8 cellular contexts compared by ENCODE assay signal in genomic region chr16:2009302-2009711, GRCh38. TPM values are rescaled to one million over a fixed set of nuclear protein-coding genes. Genes with fewer than 3 reads are reported as not detected.
DNase-seq lines count a peak whose midpoint lies in the region; ATAC-seq, FAIRE-seq and TF ChIP-seq lines count a peak whose summit lies in the region.

No MANE protein-coding gene starts in this region.

- H3K4me1 ChIP-seq in PC-9 (replicated peaks; ENCODE audit: insufficient read depth) (peaks cover 21% of the 10 kb centered on the region), neuron (ENCODE audit: insufficient read depth, low read length) (peaks cover 46% of the 10 kb centered on the region)

- no peaks in the 10 kb centered on the region for H3K27me3 ChIP-seq in PC-9 (ENCODE audit: insufficient read depth, low read depth)
- H3K27me3 ChIP-seq in neuron (ENCODE audit: insufficient read depth, low read length), result no peaks in the 10 kb centered on the region

- H3K36me3 ChIP-seq in PC-9 (ENCODE audit: low read depth), result no peaks in the 10 kb centered on the region
- H3K36me3 ChIP-seq in neuron (ENCODE audit: insufficient read depth, low read length), result peaks cover 3% of the 10 kb centered on the region

- peak overlapping the region; percentile 95 for H3K4me2 ChIP-seq in PC-9

- no peak for TF ChIP-seq CTCF in HFF-Myc (IDR thresholded peaks at IDR 0.05; ENCODE audit: low read depth, low read length, missing control alignments)
- TF ChIP-seq CTCF in PC-9 (conservative IDR thresholded peaks at IDR 0.05), result no peak
- no peak for TF ChIP-seq CTCF in epithelial cell of esophagus (IDR thresholded peaks at IDR 0.05; ENCODE audit: insufficient read depth, low read depth, low read length, missing control alignments)
- no peak for TF ChIP-seq CTCF in GM10248 (IDR thresholded peaks at IDR 0.05; ENCODE audit: control extremely low read depth, extremely low read depth, low read depth, missing control alignments)

- H3K4me3 ChIP-seq in HFF-Myc (replicated peaks; ENCODE audit: low read depth, low read length) (peak overlapping the region; percentile 69), PC-9 (peak overlapping the region; percentile 88), epithelial cell of esophagus (ENCODE audit: low read length) (peak overlapping the region; percentile 85), neuron (ENCODE audit: low read length) (peak overlapping the region; percentile 92)

- no TSS peak for BruUV-seq in PC-9 (replicated peaks; lab: Mats Ljungman, UMichigan)

- no peaks in the 10 kb centered on the region for H3K9me2 ChIP-seq in PC-9 (ENCODE audit: insufficient read depth)

- DNase-seq in GM12892 (ENCODE audit: insufficient read length) (peak; percentile 61), HFF-Myc (ENCODE audit: extremely low read depth, low read depth) (no peak), PC-9 (no peak), epithelial cell of esophagus (ENCODE audit: low read depth) (no peak), GM10248 (ENCODE audit: extremely low spot score) (no peak), 8988T (no peak)

- H3K9me3 ChIP-seq in PC-9 (ENCODE audit: insufficient read depth, low read depth), result no peaks in the 10 kb centered on the region
- H3K9me3 ChIP-seq in neuron (ENCODE audit: low read length), result no peaks in the 10 kb centered on the region

- intact Hi-C loops in PC-9 (cut with micrococcal nuclease; ENCODE audit: unreplicated experiment), result loop anchor here (2.0 to 10.0 kb wide), 2 partner anchors 25 to 245 kb away; partner anchors contain the start of genes ECI1 and GFER

- no peak for TF ChIP-seq POLR2A in GM12892 (IDR thresholded peaks at IDR 0.05; ENCODE audit: low read depth, low read length)

- H4K20me1 ChIP-seq in PC-9 (ENCODE audit: insufficient read depth), result peaks cover 36% of the 10 kb centered on the region

- H3K27ac ChIP-seq in PC-9, result 0 out of 2 replicates have a peak overlapping the region, but pooled peaks have one; percentile 13

- ATAC-seq in GM18873 (IDR thresholded peaks at IDR 0.05; ENCODE audit: low FRiP score, unreplicated experiment), result no peak

- FAIRE-seq in GM12892 (lab: Jason Lieb, UNC), result no peak

- H2AFZ ChIP-seq in PC-9 (peak overlapping the region; percentile 71; the same call in 1 of the 2 replicates), neuron (ENCODE audit: low read depth, low read length) (no peak overlapping the region)

- CTCF ChIA-PET in PC-9 (lab: Charles Lee) (no interaction called here), GM10248 (lab: Yijun Ruan, JAX) (interaction anchor here (1.0 to 1.9 kb wide), 6 partner anchors 11 to 303 kb away, joined by 3 to 6 read pairs (median 4); partner anchors contain the start of genes MAPK8IP3 and NPW)

- POLR2A ChIA-PET in PC-9 (lab: Charles Lee; ENCODE audit: unreplicated experiment) (interaction anchor here (1.4 kb wide), 1 partner anchor 146 kb away, joined by 16 read pairs; the partner anchor contains the start of gene TRAF7), GM10248 (lab: Yijun Ruan, JAX) (interaction anchor here (2.8 kb wide), 1 partner anchor 146 kb away, joined by 13 read pairs; the partner anchor contains the start of gene TRAF7)

- peaks cover 17% of the 10 kb centered on the region; the same call in 1 of the 2 replicates for H3F3A ChIP-seq in PC-9 (ENCODE audit: insufficient read depth, low read depth)

- peaks cover 61% of the 10 kb centered on the region for H3K79me2 ChIP-seq in PC-9 (ENCODE audit: low read depth)

RNA-seq across cellular contexts. Expression of gene ZNF598, which starts 0.3 kb away (rescaled TPM):
- polyA plus RNA-seq in GM12892 (2012; ENCODE audit: missing spikeins), result 9.7 TPM
- total RNA-seq in PC-9 (2021), result 68.4 and 72.5 TPM in 2 replicates

RNA-seq across cellular contexts. Expression of gene NPW, which starts 10.3 kb away (rescaled TPM):
- not detected for polyA plus RNA-seq in GM12892 (2012; ENCODE audit: missing spikeins)
- total RNA-seq in PC-9 (2021), result 4.0 and 8.1 TPM in 2 replicates

RNA-seq across cellular contexts. Expression of gene NHERF2, which starts 17.4 kb away (rescaled TPM):
- polyA plus RNA-seq in GM12892 (2012; ENCODE audit: missing spikeins), result not detected
- total RNA-seq in PC-9 (2021), result 104 and 144 TPM in 2 replicates

RNA-seq across cellular contexts. Expression of gene SYNGR3, which starts 19.5 kb away (rescaled TPM):
- 3.3 TPM for polyA plus RNA-seq in GM12892 (2012; ENCODE audit: missing spikeins)
- total RNA-seq in PC-9 (2021), result 4.3 and 4.5 TPM in 2 replicates

RNA-seq across cellular contexts. Expression of gene GFER, which starts 25.3 kb away (rescaled TPM):
- 19.1 TPM for polyA plus RNA-seq in GM12892 (2012; ENCODE audit: missing spikeins)
- 59.7 and 63.8 TPM in 2 replicates for total RNA-seq in PC-9 (2021)
